Comparison of ENCODE assay signal across 10 cellular contexts in the genomic region with DNA sequence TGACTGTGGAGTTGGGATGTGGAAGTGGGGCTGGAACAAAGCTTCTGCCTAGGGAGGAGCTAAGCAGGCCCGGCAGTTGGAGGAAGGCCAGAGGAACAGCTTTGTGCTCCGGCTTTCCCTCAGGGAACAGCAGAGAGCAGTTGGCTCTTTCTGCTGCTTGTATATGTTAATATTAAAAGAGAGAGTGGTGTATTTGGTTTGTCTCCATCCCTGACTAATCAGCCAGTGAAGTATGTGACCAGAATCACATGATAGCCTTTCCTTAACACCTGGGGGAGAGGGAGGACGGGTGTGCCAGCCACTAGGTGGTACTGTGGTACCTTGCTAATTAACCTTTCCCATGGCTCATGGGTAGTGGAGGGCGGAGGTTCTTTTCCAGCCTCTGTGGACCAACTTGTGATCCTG. TPM values are rescaled to one million over a fixed set of nuclear protein-coding genes. Genes with fewer than 3 reads are reported as not detected.
DNase-seq lines count a peak whose midpoint lies in the region; ATAC-seq and TF ChIP-seq lines count a peak whose summit lies in the region.
"Had no signal": no experiment of that assay in that cellular context is flagged by ENCODE, and none has a peak within 500 bp of the region (broad histone marks: within the 10 kb centered on the region; RNA-seq: fewer than 3 reads in every experiment).

No MANE protein-coding gene starts in this region.

- ATAC-seq in GM21423 (IDR thresholded peaks at IDR 0.05; ENCODE audit: unreplicated experiment) (peak; percentile 55), left ventricle myocardium superior (peak; percentile 72), HG02840 (IDR thresholded peaks at IDR 0.05; ENCODE audit: low FRiP score, unreplicated experiment) (no peak)

- intact Hi-C loops in left ventricle myocardium superior (cut with micrococcal nuclease), result no loop called here

- H3K4me3 ChIP-seq in AG10803 (ENCODE audit: low read length), result no peak overlapping the region
- H3K4me3 ChIP-seq: thoracic aorta had no signal

- DNase-seq in AG10803 (ENCODE audit: low read depth) (peak; percentile 48), NCI-H526 (lab: John Stamatoyannopoulos, UW) (peak; percentile 77 to 81), left ventricle myocardium superior (peak; percentile 61), GF-D8 (lab: John Stamatoyannopoulos, UW) (no peak)
- DNase-seq in activated naive CD4-positive, alpha-beta T cell treated with anti-CD3 and anti-CD28 coated beads, Interleukin-2, amount 50 U/mL, for 16 hours, result peak; percentile 38
- peak; percentile 36 for DNase-seq in stimulated activated CD8-positive, alpha-beta memory T cell treated with anti-CD3 and anti-CD28 coated beads, Interleukin-4, amount 100 ng/mL, for 48 hours

- peak; percentile 45 for TF ChIP-seq CTCF in AG10803 (conservative IDR thresholded peaks at IDR 0.05; ENCODE audit: low read length)

RNA-seq across cellular contexts. Expression of gene EIF2B5, which starts 10.0 kb away (rescaled TPM):
- 33.1 TPM for total RNA-seq in left ventricle myocardium superior

RNA-seq across cellular contexts. Expression of gene DVL3, which starts 10.1 kb away (rescaled TPM):
- 76.8 TPM for total RNA-seq in left ventricle myocardium superior

RNA-seq across cellular contexts. Expression of gene AP2M1, which starts 29.5 kb away (rescaled TPM):
- 318 TPM for total RNA-seq in left ventricle myocardium superior

RNA-seq across cellular contexts. Expression of gene ABCF3, which starts 40.9 kb away (rescaled TPM):
- 75.6 TPM for total RNA-seq in left ventricle myocardium superior

RNA-seq across cellular contexts. Expression of gene HTR3E, which starts 48.3 kb away (rescaled TPM):
- not detected for total RNA-seq in left ventricle myocardium superior
- total RNA-seq: glomerular endothelial cell, thoracic aorta had no signal
